8 cellular contexts compared by ENCODE assay signal in the genomic region with DNA sequence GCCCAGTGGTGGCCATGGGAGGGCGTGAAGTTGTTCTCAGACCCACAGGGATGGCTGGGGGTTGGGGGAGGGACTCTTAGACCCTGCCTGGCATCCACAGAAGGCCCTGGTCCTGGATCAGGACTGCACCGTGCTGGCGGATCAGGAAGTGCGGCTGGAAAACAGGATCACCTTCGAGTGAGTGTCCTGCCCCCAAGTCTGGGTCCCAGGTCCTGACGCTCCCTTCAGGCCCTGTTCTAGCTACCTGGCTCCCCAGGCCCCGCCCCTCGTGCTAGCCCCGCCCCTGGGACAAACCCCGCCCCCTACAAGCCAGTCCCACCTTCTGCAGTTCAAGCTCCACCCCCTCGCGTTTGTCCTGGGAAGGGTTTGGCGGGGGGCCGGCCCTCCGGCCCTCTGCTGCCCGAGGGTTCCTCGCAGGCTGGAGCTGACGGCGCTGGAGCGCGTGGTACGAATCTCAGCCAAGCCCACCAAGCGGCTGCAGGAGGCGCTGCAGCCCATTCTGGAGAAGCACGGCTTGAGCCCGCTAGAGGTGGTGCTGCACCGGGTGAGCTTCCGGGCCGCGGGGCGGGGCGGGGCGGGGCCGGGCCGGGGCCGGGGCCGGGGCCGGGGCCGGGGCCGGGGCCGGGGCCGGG. TPM values are rescaled to one million over a fixed set of nuclear protein-coding genes. Genes with fewer than 3 reads are reported as not detected.
DNase-seq lines count a peak whose midpoint lies in the region; ATAC-seq and TF ChIP-seq lines count a peak whose summit lies in the region.

No MANE protein-coding gene starts in this region.

- TF ChIP-seq RAD21 in Ishikawa (IDR thresholded peaks at IDR 0.05; ENCODE audit: low read depth) = peak; percentile 59

- peak overlapping the region; percentile 51; the same call in 1 of the 2 replicates for H3K9ac ChIP-seq in iPS-20b (ENCODE audit: low read depth, low read length)
- H3K9ac ChIP-seq in skeletal muscle tissue (ENCODE audit: low read depth in 1 of 3, low read length in 3 of 3) = peak overlapping the region in 1 of 3 donors; percentile 83

- H3K27ac ChIP-seq in iPS-20b (ENCODE audit: low read length) = no peak overlapping the region
- H3K27ac ChIP-seq in skeletal muscle tissue (ENCODE audit: low read depth, low read length) = peak overlapping the region; percentile 78

- H3K9me3 ChIP-seq in iPS-20b (ENCODE audit: insufficient read depth, low read depth, low read length) (no peaks in the 10 kb centered on the region), skeletal muscle tissue (ENCODE audit: control insufficient read depth in 3 of 3, low read length in 3 of 3) (no peaks in the 10 kb centered on the region)

- ATAC-seq in GM18520 (IDR thresholded peaks at IDR 0.05; ENCODE audit: unreplicated experiment) (peak; percentile 77), SK-N-SH treated with all-trans-retinoic acid at 6 μM for 48 hours (peak; percentile 60), HG03095 (IDR thresholded peaks at IDR 0.05; ENCODE audit: unreplicated experiment) (no peak)

- H3K4me1 ChIP-seq in iPS-20b (ENCODE audit: insufficient read depth, low read length) (peaks cover 17% of the 10 kb centered on the region; the same call in 1 of the 2 replicates), skeletal muscle tissue (ENCODE audit: control insufficient read depth in 3 of 3, insufficient read depth in 3 of 3, low read length in 3 of 3) (peaks cover 51 to 58% (median 55%) of the 10 kb centered on the region in 3 donors)

- peak; percentile 99 for DNase-seq in 8988T
- peak; percentile 57 for DNase-seq in brain pericyte (ENCODE audit: low read depth, low spot score)

- no peak for TF ChIP-seq EP300 in Ishikawa (IDR thresholded peaks at IDR 0.05; ENCODE audit: borderline replicate concordance)

- H3K27me3 ChIP-seq in iPS-20b (ENCODE audit: insufficient read depth, low read length) (peaks cover 17% of the 10 kb centered on the region), skeletal muscle tissue (ENCODE audit: control insufficient read depth in 3 of 3, insufficient read depth in 3 of 3, low read length in 3 of 3) (no peaks in the 10 kb centered on the region)

- peak overlapping the region; percentile 74; the same call in 1 of the 2 replicates for H3K4me3 ChIP-seq in iPS-20b (ENCODE audit: low read length)
- peak overlapping the region in 2 of 3 donors; percentile 65 to 77 for H3K4me3 ChIP-seq in skeletal muscle tissue (ENCODE audit: low read length in 3 of 3)

- no peaks in the 10 kb centered on the region for H3K36me3 ChIP-seq in iPS-20b (ENCODE audit: insufficient read depth, low read depth, low read length)
- H3K36me3 ChIP-seq in skeletal muscle tissue (ENCODE audit: control insufficient read depth in 3 of 3, insufficient read depth in 3 of 3, low read length in 3 of 3) = no peaks in the 10 kb centered on the region

TF ChIP-seq in Ishikawa, 13 proteins besides CTCF, POLR2A, EP300 and RAD21 (continues in another document):
- TF ChIP-seq TCF12 (IDR thresholded peaks at IDR 0.05; ENCODE audit: low read depth) (peak; percentile 21; the same call in 1 of the 2 replicates), CEBPB (IDR thresholded peaks at IDR 0.05) (no peak), NFIC (IDR thresholded peaks at IDR 0.05) (no peak), TAF1 (IDR thresholded peaks at IDR 0.05; ENCODE audit: low read depth) (0 out of 2 replicates have a peak, but pooled peaks have one; percentile 33), CREB1 (IDR thresholded peaks at IDR 0.05; ENCODE audit: low read depth) (no peak), FOXM1 (IDR thresholded peaks at IDR 0.05; ENCODE audit: borderline replicate concordance, low read depth) (no peak), ZBTB7A (IDR thresholded peaks at IDR 0.05; ENCODE audit: low read depth) (no peak), EGR1 (IDR thresholded peaks at IDR 0.05) (no peak), YY1 (IDR thresholded peaks at IDR 0.05; ENCODE audit: low read depth) (no peak), TEAD4 (IDR thresholded peaks at IDR 0.05) (no peak)
- TF ChIP-seq, protein P1, sequence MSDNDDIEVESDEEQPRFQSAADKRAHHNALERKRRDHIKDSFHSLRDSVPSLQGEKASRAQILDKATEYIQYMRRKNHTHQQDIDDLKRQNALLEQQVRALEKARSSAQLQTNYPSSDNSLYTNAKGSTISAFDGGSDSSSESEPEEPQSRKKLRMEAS (IDR thresholded peaks at IDR 0.05) = peak; percentile 95
- TF ChIP-seq, protein P2, sequence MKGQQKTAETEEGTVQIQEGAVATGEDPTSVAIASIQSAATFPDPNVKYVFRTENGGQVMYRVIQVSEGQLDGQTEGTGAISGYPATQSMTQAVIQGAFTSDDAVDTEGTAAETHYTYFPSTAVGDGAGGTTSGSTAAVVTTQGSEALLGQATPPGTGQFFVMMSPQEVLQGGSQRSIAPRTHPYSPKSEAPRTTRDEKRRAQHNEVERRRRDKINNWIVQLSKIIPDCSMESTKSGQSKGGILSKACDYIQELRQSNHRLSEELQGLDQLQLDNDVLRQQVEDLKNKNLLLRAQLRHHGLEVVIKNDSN (IDR thresholded peaks at IDR 0.05) = 0 out of 2 replicates have a peak, but pooled peaks have one; percentile 16

TF ChIP-seq in SK-N-SH treated with all-trans-retinoic acid at 6 μM for 48 hours, 23 proteins besides CTCF, POLR2A, EP300 and RAD21:
- TF ChIP-seq PPARA (CRISPR knock-in tag; IDR thresholded peaks at IDR 0.05; ENCODE audit: borderline replicate concordance) (no peak), ZC3H10 (CRISPR knock-in tag; IDR thresholded peaks at IDR 0.05) (no peak), CSDC2 (CRISPR knock-in tag; IDR thresholded peaks at IDR 0.05) (no peak), ZNF70 (CRISPR knock-in tag; IDR thresholded peaks at IDR 0.05) (no peak), ESRRG (CRISPR knock-in tag; IDR thresholded peaks at IDR 0.05) (no peak), ZFP30 (CRISPR knock-in tag; IDR thresholded peaks at IDR 0.05) (no peak), ARNTL (CRISPR knock-in tag; IDR thresholded peaks at IDR 0.05; ENCODE audit: borderline replicate concordance, low read depth) (no peak), TOX (CRISPR knock-in tag; IDR thresholded peaks at IDR 0.05; ENCODE audit: borderline replicate concordance) (no peak), RARB (CRISPR knock-in tag; IDR thresholded peaks at IDR 0.05) (no peak), OSR1 (CRISPR knock-in tag; IDR thresholded peaks at IDR 0.05) (no peak), TCF4 (CRISPR knock-in tag; IDR thresholded peaks at IDR 0.05; ENCODE audit: borderline replicate concordance) (no peak)
- TF ChIP-seq, protein P3, sequence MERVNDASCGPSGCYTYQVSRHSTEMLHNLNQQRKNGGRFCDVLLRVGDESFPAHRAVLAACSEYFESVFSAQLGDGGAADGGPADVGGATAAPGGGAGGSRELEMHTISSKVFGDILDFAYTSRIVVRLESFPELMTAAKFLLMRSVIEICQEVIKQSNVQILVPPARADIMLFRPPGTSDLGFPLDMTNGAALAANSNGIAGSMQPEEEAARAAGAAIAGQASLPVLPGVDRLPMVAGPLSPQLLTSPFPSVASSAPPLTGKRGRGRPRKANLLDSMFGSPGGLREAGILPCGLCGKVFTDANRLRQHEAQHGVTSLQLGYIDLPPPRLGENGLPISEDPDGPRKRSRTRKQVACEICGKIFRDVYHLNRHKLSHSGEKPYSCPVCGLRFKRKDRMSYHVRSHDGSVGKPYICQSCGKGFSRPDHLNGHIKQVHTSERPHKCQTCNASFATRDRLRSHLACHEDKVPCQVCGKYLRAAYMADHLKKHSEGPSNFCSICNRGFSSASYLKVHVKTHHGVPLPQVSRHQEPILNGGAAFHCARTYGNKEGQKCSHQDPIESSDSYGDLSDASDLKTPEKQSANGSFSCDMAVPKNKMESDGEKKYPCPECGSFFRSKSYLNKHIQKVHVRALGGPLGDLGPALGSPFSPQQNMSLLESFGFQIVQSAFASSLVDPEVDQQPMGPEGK (CRISPR knock-in tag; IDR thresholded peaks at IDR 0.05; ENCODE audit: borderline replicate concordance) = no peak
- TF ChIP-seq, protein P4, sequence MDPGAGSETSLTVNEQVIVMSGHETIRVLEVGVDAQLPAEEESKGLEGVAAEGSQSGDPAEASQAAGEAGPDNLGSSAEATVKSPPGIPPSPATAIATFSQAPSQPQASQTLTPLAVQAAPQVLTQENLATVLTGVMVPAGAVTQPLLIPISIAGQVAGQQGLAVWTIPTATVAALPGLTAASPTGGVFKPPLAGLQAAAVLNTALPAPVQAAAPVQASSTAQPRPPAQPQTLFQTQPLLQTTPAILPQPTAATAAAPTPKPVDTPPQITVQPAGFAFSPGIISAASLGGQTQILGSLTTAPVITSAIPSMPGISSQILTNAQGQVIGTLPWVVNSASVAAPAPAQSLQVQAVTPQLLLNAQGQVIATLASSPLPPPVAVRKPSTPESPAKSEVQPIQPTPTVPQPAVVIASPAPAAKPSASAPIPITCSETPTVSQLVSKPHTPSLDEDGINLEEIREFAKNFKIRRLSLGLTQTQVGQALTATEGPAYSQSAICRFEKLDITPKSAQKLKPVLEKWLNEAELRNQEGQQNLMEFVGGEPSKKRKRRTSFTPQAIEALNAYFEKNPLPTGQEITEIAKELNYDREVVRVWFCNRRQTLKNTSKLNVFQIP (CRISPR knock-in tag; IDR thresholded peaks at IDR 0.05; ENCODE audit: borderline replicate concordance, low read depth) = no peak

RNA-seq across cellular contexts. Expression of a gene that starts 12.9 kb away (rescaled TPM):
- total RNA-seq in skeletal muscle tissue = 12.5 TPM

RNA-seq across cellular contexts. Expression of a gene that starts 13.6 kb away (rescaled TPM):
- not detected for total RNA-seq in skeletal muscle tissue

RNA-seq across cellular contexts. Expression of a gene that starts 19.1 kb away (rescaled TPM):
- 124 TPM for total RNA-seq in skeletal muscle tissue

RNA-seq across cellular contexts. Expression of a gene that starts 29.9 kb away (rescaled TPM):
- not detected for total RNA-seq in skeletal muscle tissue

RNA-seq across cellular contexts. Expression of a gene that starts 38.8 kb away (rescaled TPM):
- not detected for total RNA-seq in skeletal muscle tissue
